In genomic region chr11:128524172-128524571, GRCh38 we compare ENCODE assay signal across 14 cellular contexts.
DNase-seq lines count a peak whose midpoint lies in the region; ATAC-seq and TF ChIP-seq lines count a peak whose summit lies in the region.
"Had no signal": no experiment of that assay in that cellular context is flagged by ENCODE, and none has a peak within 500 bp of the region (broad histone marks: within the 10 kb centered on the region; RNA-seq: fewer than 3 reads in every experiment).

No MANE protein-coding gene starts in this region.

- in situ Hi-C loops in ACHN (cut with HindIII; ENCODE audit: low pct_ligation_motif_present, low pct_unique_long_range_greater_than_20kb, low sequenced_read_pairs): no loop called here

- no peaks in the 10 kb centered on the region for H3K9me3 Mint-ChIP-seq in CD4-positive, alpha-beta T cell
- no peaks in the 10 kb centered on the region for H3K9me3 Mint-ChIP-seq in nephron progenitor cell

- H3K9me3 ChIP-seq in CD4-positive, alpha-beta T cell (ENCODE audit: control insufficient read depth, low read length): no peaks in the 10 kb centered on the region
- H3K9me3 ChIP-seq in KOPT-K1 (ENCODE audit: insufficient read depth, low read length, poor library complexity, severe bottlenecking): no peaks in the 10 kb centered on the region
- H3K9me3 ChIP-seq: HAP-1, vagina had no signal

- no peaks in the 10 kb centered on the region for H3K27me3 ChIP-seq in CD4-positive, alpha-beta T cell (ENCODE audit: control insufficient read depth, insufficient read depth, low read length)
- H3K27me3 ChIP-seq: vagina had no signal

- CTCF ChIA-PET in CD4-positive, alpha-beta T cell (lab: Charles Lee): interaction anchor here (0.7 to 2.2 kb wide), 3 partner anchors 106 to 234 kb away, joined by 3 to 11 read pairs (median 7); no protein-coding TSS in a partner anchor

- no peak for TF ChIP-seq CTCF in CD4-positive, alpha-beta T cell (IDR thresholded peaks at IDR 0.05)
- TF ChIP-seq CTCF in cardiac fibroblast (IDR thresholded peaks at IDR 0.05; ENCODE audit: low read depth, low read length) (no peak), nephron progenitor cell (IDR thresholded peaks at IDR 0.05) (no peak)

- no peak for DNase-seq in CD4-positive, alpha-beta T cell
- DNase-seq in cardiac fibroblast (ENCODE audit: low read depth in 2 of 2) (peak; percentile 51 to 54), nephron progenitor cell (no peak), NCI-H1092 (lab: John Stamatoyannopoulos, UW) (no peak), ACHN (no peak)
- DNase-seq: activated CD4-positive, alpha-beta T cell treated with anti-CD3 and anti-CD28 coated beads for 4 hours; GF-D8; hypothalamus; NCI-H1436 treated with DMSO at 0.1 percent for 48 hours had no signal

- H3K36me3 Mint-ChIP-seq in CD4-positive, alpha-beta T cell (ENCODE audit: low read depth): peaks cover 41% of the 10 kb centered on the region
- no peaks in the 10 kb centered on the region for H3K36me3 Mint-ChIP-seq in nephron progenitor cell (ENCODE audit: low read depth)

- intact Hi-C loops in CD4-positive, alpha-beta T cell (cut with DNase I, micrococcal nuclease): loop anchor here in 1 of 2 experiments (2.0 to 10.0 kb wide), 5 partner anchors 21 to 327 kb away; no protein-coding TSS in a partner anchor

- H3K36me3 ChIP-seq in KOPT-K1 (ENCODE audit: insufficient read depth, low read length): peaks cover under 1% of the 10 kb centered on the region; the same call in 1 of the 2 replicates
- H3K36me3 ChIP-seq: HAP-1, vagina had no signal

- no peak for ATAC-seq in CD4-positive, alpha-beta T cell (ENCODE audit: poor library complexity)
- ATAC-seq in HG02759 (IDR thresholded peaks at IDR 0.05; ENCODE audit: unreplicated experiment) (no peak), GM21447 (IDR thresholded peaks at IDR 0.05; ENCODE audit: unreplicated experiment) (no peak)

- POLR2A ChIA-PET in CD4-positive, alpha-beta T cell (lab: Charles Lee): interaction anchor here (1.0 to 24.0 kb wide), 13 partner anchors 20 to 222 kb away, joined by 3 to 530 read pairs (median 11); no protein-coding TSS in a partner anchor

- H3K27me3 Mint-ChIP-seq in CD4-positive, alpha-beta T cell: no peaks in the 10 kb centered on the region
- H3K27me3 Mint-ChIP-seq in nephron progenitor cell (ENCODE audit: low read depth, poor library complexity): peaks cover 51% of the 10 kb centered on the region

- H3K27ac Mint-ChIP-seq in CD4-positive, alpha-beta T cell: peak overlapping the region; percentile 99
- H3K27ac Mint-ChIP-seq in nephron progenitor cell: peak overlapping the region; percentile 2

- peak overlapping the region; percentile 96 for H3K27ac ChIP-seq in CD4-positive, alpha-beta T cell (ENCODE audit: low read depth, low read length)
- H3K27ac ChIP-seq in KOPT-K1 (ENCODE audit: low read depth, low read length, poor library complexity, severe bottlenecking): peak overlapping the region; percentile 99

- peaks cover 66% of the 10 kb centered on the region for H3K4me1 Mint-ChIP-seq in CD4-positive, alpha-beta T cell (ENCODE audit: low read depth)
- H3K4me1 Mint-ChIP-seq in nephron progenitor cell: peaks cover 73% of the 10 kb centered on the region

- peak overlapping the region; percentile 93 for H3K4me3 Mint-ChIP-seq in CD4-positive, alpha-beta T cell
- H3K4me3 Mint-ChIP-seq in nephron progenitor cell: peak overlapping the region; percentile 16

- H3K4me3 ChIP-seq in cardiac fibroblast (replicated peaks in 1 of 2; ENCODE audit: low read depth in 2 of 2, low read length in 2 of 2): no peak overlapping the region
- H3K4me3 ChIP-seq: HAP-1, vagina had no signal

Comparison
In these comparisons a context has a peak if more than half of its experiments do, and no peak if none do; other contexts are left out.
1. DNase-seq: peak in cardiac fibroblast (2 of 2); none in CD4-positive, alpha-beta T cell (0 of 10), nephron progenitor cell (single experiment), NCI-H1092 (single experiment) and ACHN (single experiment).